In genomic region chr2:223306371-223306770, GRCh38 we compare ENCODE assay signal across 10 cellular contexts.
DNase-seq lines count a peak whose midpoint lies in the region; ATAC-seq and TF ChIP-seq lines count a peak whose summit lies in the region.
"Had no signal": no experiment of that assay in that cellular context is flagged by ENCODE, and none has a peak within 500 bp of the region (broad histone marks: within the 10 kb centered on the region; RNA-seq: fewer than 3 reads in every experiment).

No MANE protein-coding gene starts in this region.

- no peak overlapping the region for H3K4me3 ChIP-seq in thyroid gland (replicated peaks in 1 of 3)

- H3K36me3 ChIP-seq in thyroid gland, result no peaks in the 10 kb centered on the region

- H3K4me1 ChIP-seq in foreskin keratinocyte, result no peaks in the 10 kb centered on the region
- no peaks in the 10 kb centered on the region for H3K4me1 ChIP-seq in thyroid gland

- H3K27ac ChIP-seq in foreskin keratinocyte, result no peak overlapping the region
- H3K27ac ChIP-seq in thyroid gland, result no peak overlapping the region
- H3K27ac ChIP-seq: HL-60 had no signal

- intact Hi-C loops in thyroid gland (cut with DNase I), result no loop called here

- peak; percentile 44 for DNase-seq in ELF-1 (ENCODE audit: low read depth, low spot score)
- DNase-seq in NAMALWA (ENCODE audit: low spot score), result peak; percentile 50
- DNase-seq in foreskin keratinocyte, result peak in 1 of 2 donors; percentile 7
- no peak for DNase-seq in stimulated activated CD4-positive, alpha-beta T cell treated with anti-CD3 and anti-CD28 coated beads, Interleukin-15, amount 100 ng/mL, for 24 hours
- no peak for DNase-seq in activated naive CD4-positive, alpha-beta T cell (lab: John Stamatoyannopoulos, UW)
- DNase-seq in AG08395 (ENCODE audit: low spot score), result no peak
- no peak for DNase-seq in thyroid gland
- DNase-seq: activated naive CD8-positive, alpha-beta T cell treated with anti-CD3 and anti-CD28 coated beads, Interleukin-2, amount 50 U/mL, for 24 hours had no signal

- TF ChIP-seq POLR2A in thyroid gland (IDR thresholded peaks at IDR 0.05), result no peak

- WGBS in thyroid gland, 2 donors, result 75 to 83% methylated on average over 3 of the region's 3 CpGs

- TF ChIP-seq CTCF in foreskin keratinocyte (conservative IDR thresholded peaks at IDR 0.05) (peak; percentile 58), thyroid gland (IDR thresholded peaks at IDR 0.05) (no peak)

- no peaks in the 10 kb centered on the region for H3K9me3 ChIP-seq in thyroid gland

- H3K27me3 ChIP-seq in foreskin keratinocyte (no peaks in the 10 kb centered on the region), thyroid gland (no peaks in the 10 kb centered on the region)

- ATAC-seq in GM21447 (IDR thresholded peaks at IDR 0.05; ENCODE audit: unreplicated experiment), result peak; percentile 72
- ATAC-seq in foreskin keratinocyte, result no peak
- ATAC-seq: activated naive CD8-positive, alpha-beta T cell treated with anti-CD3 and anti-CD28 coated beads, Interleukin-2, amount 50 U/mL, for 24 hours had no signal

Comparison
In these comparisons a context has a peak if more than half of its experiments do, and no peak if none do; other contexts are left out.
1. DNase-seq: peak in ELF-1 (single experiment) and NAMALWA (single experiment); none in stimulated activated CD4-positive, alpha-beta T cell treated with anti-CD3 and anti-CD28 coated beads, Interleukin-15, amount 100 ng/mL, for 24 hours (single experiment), activated naive CD4-positive, alpha-beta T cell (0 of 4), AG08395 (single experiment) and thyroid gland (0 of 2).